ENCODE assay signal across 23 cellular contexts in the genomic region with DNA sequence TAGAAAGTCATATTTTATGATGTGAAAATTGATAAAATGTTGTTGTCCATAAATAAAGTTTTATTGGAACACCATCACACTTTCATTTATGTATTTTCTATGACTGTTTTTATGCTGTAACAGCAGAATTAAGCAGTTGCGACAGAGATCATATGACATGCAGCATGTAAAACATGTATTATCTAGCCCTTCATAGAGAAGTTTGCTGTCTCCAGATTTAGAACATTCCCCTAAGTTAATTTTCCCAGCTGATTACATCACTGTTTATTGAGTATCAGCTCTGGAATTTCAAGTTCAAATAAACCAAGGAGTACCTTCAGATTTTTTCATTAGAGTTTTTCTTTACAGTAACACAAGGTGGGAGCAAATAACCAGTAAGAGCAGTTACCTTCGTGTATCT.
DNase-seq lines count a peak whose midpoint lies in the region; ATAC-seq and TF ChIP-seq lines count a peak whose summit lies in the region.
"Had no signal": no experiment of that assay in that cellular context is flagged by ENCODE, and none has a peak within 500 bp of the region (broad histone marks: within the 10 kb centered on the region; RNA-seq: fewer than 3 reads in every experiment).

No MANE protein-coding gene starts in this region.

- H4K20me1 ChIP-seq in osteoblast (ENCODE audit: insufficient read depth, low read length) = no peaks in the 10 kb centered on the region

- H3K27me3 ChIP-seq in osteoblast (ENCODE audit: insufficient read depth, low read length) (no peaks in the 10 kb centered on the region), vagina (no peaks in the 10 kb centered on the region)
- H3K27me3 ChIP-seq: SJSA1, spleen, testis had no signal

- ATAC-seq in GM18520 (IDR thresholded peaks at IDR 0.05; ENCODE audit: unreplicated experiment) (no peak), GM19452 (IDR thresholded peaks at IDR 0.05; ENCODE audit: unreplicated experiment) (no peak), GM19455 (IDR thresholded peaks at IDR 0.05; ENCODE audit: unreplicated experiment) (no peak)
- ATAC-seq: activated T-cell treated with anti-CD3 and anti-CD28 coated beads, Interleukin-2, amount 50 U/mL, for 72 hours; GM12878; GM23338 had no signal

- intact Hi-C loops in vagina (cut with DNase I) = no loop called here

- no peak overlapping the region for H3K4me3 ChIP-seq in fibroblast of pulmonary artery (replicated peaks; ENCODE audit: low read depth, low read length)
- H3K4me3 ChIP-seq in osteoblast (ENCODE audit: insufficient read depth, low read length) = no peak overlapping the region
- H3K4me3 ChIP-seq in vagina = no peak overlapping the region
- H3K4me3 ChIP-seq: GM12878, GM23338, lung, SJSA1, spleen, testis had no signal

- H2AFZ ChIP-seq in osteoblast (ENCODE audit: low read length) = no peak overlapping the region
- H2AFZ ChIP-seq: GM23338 had no signal

- H3K27ac ChIP-seq in osteoblast (ENCODE audit: low read depth, low read length) (peak overlapping the region; percentile 36), vagina (no peak overlapping the region)
- H3K27ac ChIP-seq: HL-60, SJSA1, spleen, testis had no signal

- H3K79me2 ChIP-seq in osteoblast (ENCODE audit: insufficient read depth, low read length) = no peaks in the 10 kb centered on the region

- H3K9me3 ChIP-seq in osteoblast (ENCODE audit: low read depth, low read length) = no peaks in the 10 kb centered on the region
- no peaks in the 10 kb centered on the region for H3K9me3 ChIP-seq in vagina
- H3K9me3 ChIP-seq: SJSA1, testis had no signal

- DNase-seq in ELR (ENCODE audit: low read depth) (peak; percentile 16), amniotic epithelial cell (ENCODE audit: low read depth) (peak; percentile 40), fibroblast of pulmonary artery (ENCODE audit: low read depth) (peak; percentile 53), osteoblast (ENCODE audit: insufficient read length, low spot score, missing footprints) (no peak), vagina (ENCODE audit: extremely low spot score in 2 of 2) (no peak)
- DNase-seq: activated CD4-positive, alpha-beta T cell treated with anti-CD3 and anti-CD28 coated beads for 4 hours; activated T-cell treated with anti-CD3 and anti-CD28 coated beads, Interleukin-2, amount 50 U/mL, for 72 hours; CD4-positive, alpha-beta memory T cell; hippocampal formation; NCI-H1436 treated with DMSO at 0.1 percent for 48 hours; NCI-H510A; spleen; stimulated activated CD4-positive, alpha-beta T cell treated with anti-CD3 and anti-CD28 coated beads, Interleukin-4, amount 100 ng/mL, for 1 hour; stimulated activated naive CD4-positive, alpha-beta T cell; testis had no signal

- no peak for TF ChIP-seq CTCF in fibroblast of pulmonary artery (IDR thresholded peaks at IDR 0.05; ENCODE audit: low read length, missing control alignments)
- no peak for TF ChIP-seq CTCF in osteoblast (IDR thresholded peaks at IDR 0.05; ENCODE audit: extremely low read depth, low read depth, low read length)
- TF ChIP-seq CTCF in vagina (IDR thresholded peaks at IDR 0.05) = no peak

- H3K4me1 ChIP-seq in osteoblast (ENCODE audit: insufficient read depth, low read length) = peaks cover 12% of the 10 kb centered on the region
- H3K4me1 ChIP-seq in vagina = peaks cover 7% of the 10 kb centered on the region
- H3K4me1 ChIP-seq: spleen, testis had no signal

- no peaks in the 10 kb centered on the region for H3K36me3 ChIP-seq in osteoblast (ENCODE audit: insufficient read depth, low read length)
- H3K36me3 ChIP-seq in vagina = no peaks in the 10 kb centered on the region
- H3K36me3 ChIP-seq: SJSA1, spleen had no signal

- no peak overlapping the region for H3K4me2 ChIP-seq in osteoblast (ENCODE audit: insufficient read depth, low read length)
- H3K4me2 ChIP-seq: GM23338 had no signal

- no peak for TF ChIP-seq POLR2A in vagina (IDR thresholded peaks at IDR 0.05)

Comparison
In these comparisons a context has a peak if more than half of its experiments do, and no peak if none do; other contexts are left out.
1. DNase-seq: peak in ELR (single experiment), amniotic epithelial cell (single experiment) and fibroblast of pulmonary artery (single experiment); none in osteoblast (single experiment) and vagina (0 of 2).